In the genomic region with DNA sequence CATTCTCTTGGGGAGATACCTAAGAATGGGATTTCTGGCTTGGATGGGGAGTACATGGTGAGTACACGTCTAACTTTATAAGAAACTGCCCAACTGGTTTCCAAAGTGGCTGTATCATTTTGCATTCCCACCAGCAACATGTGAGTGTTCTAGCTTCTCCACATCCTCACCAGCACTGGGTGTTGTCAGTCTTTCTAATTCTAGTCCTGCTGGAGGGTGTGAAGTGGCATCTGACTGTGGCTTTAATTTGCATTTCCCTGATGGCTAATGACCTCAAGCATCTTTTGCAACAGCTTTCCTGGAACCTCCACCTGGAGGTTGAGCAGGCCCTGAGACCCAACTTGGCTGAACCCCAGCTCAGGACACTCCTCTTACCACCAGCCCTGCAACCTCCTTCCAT, we compare ENCODE assay signal across 1 cellular context.
TF ChIP-seq lines count a peak whose summit lies in the region.

No MANE protein-coding gene starts in this region.

TF ChIP-seq in HEK293T, 16 proteins besides CTCF, POLR2A, EP300 and RAD21 (continued from another document):
- no peak for TF ChIP-seq CTBP1 (IDR thresholded peaks at IDR 0.05; ENCODE audit: borderline replicate concordance)
- TF ChIP-seq ARNT (IDR thresholded peaks at IDR 0.05): no peak
- no peak for TF ChIP-seq FOXM1 (IDR thresholded peaks at IDR 0.05; ENCODE audit: borderline replicate concordance)
- no peak for TF ChIP-seq LEF1 (IDR thresholded peaks at IDR 0.05; ENCODE audit: borderline replicate concordance)
- TF ChIP-seq SUZ12 (IDR thresholded peaks at IDR 0.05): no peak
- no peak for TF ChIP-seq FOXK2 (IDR thresholded peaks at IDR 0.05)
TF ChIP-seq in HEK293T: peak in this region for 0.
